14 cellular contexts compared by ENCODE assay signal in genomic region chr1:185741551-185741950, GRCh38. TPM values are rescaled to one million over a fixed set of nuclear protein-coding genes. Genes with fewer than 3 reads are reported as not detected.
"Had no signal": no experiment of that assay in that cellular context is flagged by ENCODE, and none has a peak within 500 bp of the region (broad histone marks: within the 10 kb centered on the region; RNA-seq: fewer than 3 reads in every experiment).

No MANE protein-coding gene starts in this region.

- ATAC-seq: left cardiac atrium; mucosa of descending colon; naive thymus-derived CD8-positive, alpha-beta T cell had no signal

- H3K4me3 ChIP-seq: mucosa of descending colon, tibial nerve had no signal

- H3K9me3 ChIP-seq: mucosa of descending colon, neutrophil, tibial nerve had no signal

- H3K27ac ChIP-seq: brain microvascular endothelial cell, neutrophil, tibial nerve, VCaP had no signal

- H3K4me1 ChIP-seq: tibial nerve had no signal

- DNase-seq: activated CD4-positive, alpha-beta T cell treated with anti-CD3 and anti-CD28 coated beads for 4 hours; activated CD8-positive, alpha-beta memory T cell treated with anti-CD3 and anti-CD28 coated beads for 24 hours; activated T-cell treated with anti-CD3 and anti-CD28 coated beads for 4 hours; amygdala; brain microvascular endothelial cell; glutamatergic neuron; left cardiac atrium; mucosa of descending colon; naive thymus-derived CD8-positive, alpha-beta T cell; retina; small intestine had no signal

- H3K27me3 ChIP-seq: brain microvascular endothelial cell, tibial nerve had no signal

RNA-seq across cellular contexts. Expression of gene HMCN1, which starts 7.4 kb away (rescaled TPM):
- polyA plus RNA-seq: naive thymus-derived CD8-positive, alpha-beta T cell had no signal
